ENCODE assay signal across 23 cellular contexts in genomic region chr10:82213784-82214183, GRCh38.
DNase-seq lines count a peak whose midpoint lies in the region; ATAC-seq, FAIRE-seq and TF ChIP-seq lines count a peak whose summit lies in the region.
"Had no signal": no experiment of that assay in that cellular context is flagged by ENCODE, and none has a peak within 500 bp of the region (broad histone marks: within the 10 kb centered on the region; RNA-seq: fewer than 3 reads in every experiment).

No MANE protein-coding gene starts in this region.

- no peaks in the 10 kb centered on the region for H3K27me3 ChIP-seq in GM06990 (replicated peaks; ENCODE audit: control insufficient read depth, insufficient read depth, low read length)
- H3K27me3 ChIP-seq in GM12878 (replicated peaks in 1 of 2; ENCODE audit: control insufficient read depth in 2 of 2, insufficient read depth in 2 of 2, low read length in 1 of 2) = no peaks in the 10 kb centered on the region
- H3K27me3 ChIP-seq in aorta (ENCODE audit: control insufficient read depth in 1 of 2, insufficient read depth in 2 of 2, low read length in 1 of 2) = no peaks in the 10 kb centered on the region
- no peaks in the 10 kb centered on the region for H3K27me3 ChIP-seq in HepG2 (ENCODE audit: control insufficient read depth in 1 of 2, insufficient read depth in 2 of 2, low read length in 2 of 2)
- H3K27me3 ChIP-seq: Peyer's patch had no signal

- no peaks in the 10 kb centered on the region for H3K4me1 ChIP-seq in GM12878 (ENCODE audit: control insufficient read depth, insufficient read depth, low read length)
- H3K4me1 ChIP-seq in aorta (ENCODE audit: control insufficient read depth in 1 of 2, insufficient read depth in 2 of 2, low read length in 2 of 2) = no peaks in the 10 kb centered on the region
- H3K4me1 ChIP-seq in HepG2 (ENCODE audit: insufficient read depth, low read length) = no peaks in the 10 kb centered on the region
- H3K4me1 ChIP-seq: A549, Caco-2, Peyer's patch had no signal

- H3K27ac ChIP-seq in GM12878 (ENCODE audit: control insufficient read depth, insufficient read depth) = no peak overlapping the region
- H3K27ac ChIP-seq in aorta (ENCODE audit: low read depth in 1 of 2, low read length in 2 of 2) = no peak overlapping the region
- no peak overlapping the region for H3K27ac ChIP-seq in HepG2 (ENCODE audit: extremely low read length, insufficient read depth, low read length)
- H3K27ac ChIP-seq: A549, KMS-11, Peyer's patch had no signal

- H3K9me3 ChIP-seq in GM12878 (replicated peaks; ENCODE audit: control insufficient read depth, insufficient read depth, low read length) (no peaks in the 10 kb centered on the region), aorta (ENCODE audit: control insufficient read depth, low read length) (no peaks in the 10 kb centered on the region), HepG2 (ENCODE audit: low read length) (peaks cover 78% of the 10 kb centered on the region)
- H3K9me3 ChIP-seq: A549, Caco-2, Peyer's patch had no signal

- H2AFZ ChIP-seq in GM12878 (ENCODE audit: control insufficient read depth, low read depth, low read length) (no peak overlapping the region), HepG2 (ENCODE audit: low read length) (no peak overlapping the region)

- H3K36me3 ChIP-seq in GM06990 (ENCODE audit: control insufficient read depth, insufficient read depth, low read length) (no peaks in the 10 kb centered on the region), GM12878 (ENCODE audit: control insufficient read depth in 2 of 2, insufficient read depth in 2 of 2, low read length in 1 of 2) (no peaks in the 10 kb centered on the region), aorta (ENCODE audit: control insufficient read depth in 1 of 2, insufficient read depth in 2 of 2, low read length in 1 of 2) (no peaks in the 10 kb centered on the region), HepG2 (replicated peaks in 1 of 2; ENCODE audit: control insufficient read depth in 1 of 2, insufficient read depth in 2 of 2, low read length in 2 of 2) (no peaks in the 10 kb centered on the region)
- H3K36me3 ChIP-seq: Peyer's patch had no signal

- H3K4me3 ChIP-seq in GM06990 (replicated peaks; ENCODE audit: low read depth, low read length) (no peak overlapping the region), GM12878 (no peak overlapping the region), aorta (ENCODE audit: low read length in 2 of 2) (no peak overlapping the region), HepG2 (replicated peaks in 1 of 3; ENCODE audit: insufficient read depth in 1 of 3, low read depth in 2 of 3, low read length in 3 of 3) (no peak overlapping the region)
- H3K4me3 ChIP-seq: A549, Peyer's patch had no signal

- in situ Hi-C loops in GM12878 (cut with MboI) (no loop called here), HepG2 (cut with HindIII; ENCODE audit: extremely low pct_ligation_motif_present, low pct_unique_long_range_greater_than_20kb) (no loop called here)

- TF ChIP-seq RAD21 in GM12878 (IDR thresholded peaks at IDR 0.05; ENCODE audit: insufficient read depth, low read depth, low read length) = 0 out of 2 replicates have a peak, but pooled peaks have one; percentile 24
- no peak for TF ChIP-seq RAD21 in HepG2 (CRISPR knock-in tag; IDR thresholded peaks at IDR 0.05)

- no peak for FAIRE-seq in GM12878 (lab: Jason Lieb, UNC)
- FAIRE-seq in HepG2 (lab: Jason Lieb, UNC) = no peak
- FAIRE-seq: A549, GM12892 had no signal

- POLR2A ChIA-PET in GM12878 (lab: Charles Lee) (no interaction called here), HepG2 (lab: Yijun Ruan, JAX) (no interaction called here)

- TF ChIP-seq EP300 in GM12878 (IDR thresholded peaks at IDR 0.05; ENCODE audit: borderline replicate concordance in 1 of 2, control insufficient read depth in 1 of 2, low read depth in 2 of 2, low read length in 2 of 2) = no peak
- TF ChIP-seq EP300 in HepG2 (IDR thresholded peaks at IDR 0.05; ENCODE audit: low read depth in 2 of 2, low read length in 2 of 2) = no peak
- no peak for TF ChIP-seq EP300 in HepG2 (CRISPR knock-in tag; IDR thresholded peaks at IDR 0.05; ENCODE audit: borderline replicate concordance)

- no peak for TF ChIP-seq POLR2A in GM12878 (IDR thresholded peaks at IDR 0.05; ENCODE audit: low read depth, low read length)
- TF ChIP-seq POLR2A in HepG2 (IDR thresholded peaks at IDR 0.05; ENCODE audit: insufficient read depth in 1 of 2, low read depth in 2 of 2, low read length in 2 of 2) = no peak

- H3K9ac ChIP-seq in GM12878 (ENCODE audit: control insufficient read depth, insufficient read depth, low read length) (no peak overlapping the region), HepG2 (ENCODE audit: insufficient read depth, low read depth, low read length) (no peak overlapping the region)
- H3K9ac ChIP-seq: KMS-11 had no signal

- H3K79me2 ChIP-seq in GM12878 (ENCODE audit: control insufficient read depth, insufficient read depth, low read length) = no peaks in the 10 kb centered on the region
- H3K79me2 ChIP-seq in HepG2 (ENCODE audit: insufficient read depth, low read length) = no peaks in the 10 kb centered on the region

- no peak for DNase-seq in GM06990 (ENCODE audit: extremely low read depth, insufficient read length)
- no peak for DNase-seq in GM12878 (ENCODE audit: low read depth, low spot score)
- DNase-seq in globus pallidus (ENCODE audit: low spot score) = peak; percentile 41
- no peak for DNase-seq in aorta
- no peak for DNase-seq in NK-92 treated with Interleukin-12 subunit alpha and Interleukin-12 subunit beta, amount 100 ng/mL, for 24 hours (lab: John Stamatoyannopoulos, UW)
- DNase-seq in HepG2 (ENCODE audit: low spot score) = no peak
- DNase-seq: AML-193; Caco-2; CD8-positive, alpha-beta T cell; GDM1; NCI-H1048; NCI-H1417 treated with DMSO at 0.1 percent for 48 hours; NCI-H1694 treated with DMSO at 0.1 percent for 48 hours; NCI-H2171 treated with DMSO at 0.1 percent for 48 hours; NCI-H345; NCI-H510A treated with DMSO at 0.1 percent for 48 hours; Peyer's patch; SHP77 treated with DMSO at 0.1 percent for 48 hours had no signal

- CTCF ChIA-PET in GM12878 (lab: Yijun Ruan, JAX) (no interaction called here), HepG2 (lab: Yijun Ruan, JAX; ENCODE audit: low intra/inter-chr PET ratio, low total read pairs) (no interaction called here)

- BruUV-seq in GM12878 (replicated peaks; lab: Mats Ljungman, UMichigan) (no TSS peak), HepG2 (replicated peaks; lab: Mats Ljungman, UMichigan) (no TSS peak)

- RAD21 ChIA-PET in GM12878 (lab: Charles Lee; ENCODE audit: unreplicated experiment) = no interaction called here

- 1% methylated on average over 5 of the region's 5 CpGs for WGBS in GM12878 (ENCODE audit: insufficient coverage, insufficient replicate concordance, low lambda C conversion rate, missing lambda C conversion rate)
- 27% methylated on average over 5 of the region's 5 CpGs for WGBS in aorta, 2 donors
- 5% methylated on average over 5 of the region's 5 CpGs for WGBS in HepG2 (ENCODE audit: low lambda C conversion rate)

- no peak overlapping the region for H3K4me2 ChIP-seq in GM12878 (ENCODE audit: control insufficient read depth, insufficient read depth)
- H3K4me2 ChIP-seq in HepG2 (ENCODE audit: low read depth, low read length) = no peak overlapping the region
- H3K4me2 ChIP-seq: A549, KMS-11 had no signal

- SMC1A ChIA-PET in GM12878 (lab: Charles Lee; ENCODE audit: uncharacterized antibody, unreplicated experiment) = no interaction called here

- ATAC-seq in GM12878 (no peak), aorta (ENCODE audit: low FRiP score) (peak; percentile 75), GM21825 (IDR thresholded peaks at IDR 0.05; ENCODE audit: unreplicated experiment) (no peak), HepG2 (no peak)
- ATAC-seq: A549; CD8-positive, alpha-beta T cell; HCT116 had no signal

- TF ChIP-seq CTCF in GM06990 (IDR thresholded peaks at IDR 0.05; ENCODE audit: insufficient read depth, low read length, poor library complexity, severe bottlenecking) (peak; percentile 17), GM12878 (IDR thresholded peaks at IDR 0.05 in 2 of 3, conservative IDR thresholded peaks at IDR 0.05 in 1 of 3; ENCODE audit: control insufficient read depth in 2 of 3, extremely low read depth in 1 of 3, insufficient read depth in 1 of 3, low read depth in 3 of 3, low read length in 3 of 3) (peak in 1 of 3 experiments; percentile 8; a peak in 2 of 6 replicates), HepG2 (CRISPR knock-in tag; IDR thresholded peaks at IDR 0.05) (no peak)

- H4K20me1 ChIP-seq in GM12878 (ENCODE audit: control insufficient read depth, insufficient read depth) (no peaks in the 10 kb centered on the region), HepG2 (ENCODE audit: insufficient read depth, low read length) (no peaks in the 10 kb centered on the region)

- intact Hi-C loops in GM12878 (cut with micrococcal nuclease; ENCODE audit: unreplicated experiment) (no loop called here), aorta (cut with DNase I) (no loop called here), HepG2 (cut with micrococcal nuclease; ENCODE audit: unreplicated experiment) (no loop called here)

TF ChIP-seq in GM12878, 131 proteins besides CTCF, POLR2A, EP300 and RAD21:
- TF ChIP-seq EGR1 (IDR thresholded peaks at IDR 0.05; ENCODE audit: borderline replicate concordance in 1 of 2, low read depth in 2 of 2, low read length in 2 of 2) (no peak), NFYA (IDR thresholded peaks at IDR 0.05; ENCODE audit: borderline replicate concordance, low read depth, low read length) (no peak), HDAC6 (IDR thresholded peaks at IDR 0.05; ENCODE audit: unreplicated experiment) (no peak)

TF ChIP-seq in HepG2, 621 proteins besides CTCF, POLR2A, EP300 and RAD21 (continues in another document):
- TF ChIP-seq HOXA9 (CRISPR knock-in tag; IDR thresholded peaks at IDR 0.05; ENCODE audit: borderline replicate concordance) (no peak), ZNF556 (CRISPR knock-in tag; IDR thresholded peaks at IDR 0.05; ENCODE audit: borderline replicate concordance) (no peak), ZSCAN22 (CRISPR knock-in tag; IDR thresholded peaks at IDR 0.05) (no peak), HDAC2 (CRISPR knock-in tag; IDR thresholded peaks at IDR 0.05) (no peak), DMTF1 (CRISPR knock-in tag; IDR thresholded peaks at IDR 0.05) (no peak)
